In genomic region chr4:140092094-140092820, GRCh38 we compare ENCODE assay signal across 9 cellular contexts.
A peak's percentile ranks its signal among the peaks of the same experiment; 100 is the strongest.
DNase-seq lines count a peak whose midpoint lies in the region; ATAC-seq and TF ChIP-seq lines count a peak whose summit lies in the region.
"Had no signal": no experiment of that assay in that cellular context is flagged by ENCODE, and none has a peak within 500 bp of the region (broad histone marks: within the 10 kb centered on the region; RNA-seq: fewer than 3 reads in every experiment).

No MANE protein-coding gene starts in this region.

- no peaks in the 10 kb centered on the region for H3K9me3 Mint-ChIP-seq in activated CD4-positive, alpha-beta T cell treated with anti-CD3 and anti-CD28 coated beads for 36 hours (ENCODE audit: low read depth)
- H3K9me3 Mint-ChIP-seq: CD8-positive, alpha-beta T cell had no signal

- H3K9me3 ChIP-seq in tibial nerve, result no peaks in the 10 kb centered on the region

- ATAC-seq in activated CD4-positive, alpha-beta T cell treated with anti-CD3 and anti-CD28 coated beads for 36 hours, result no peak
- no peak for ATAC-seq in GM21786 (IDR thresholded peaks at IDR 0.05; ENCODE audit: unreplicated experiment)
- ATAC-seq in GM18511 (IDR thresholded peaks at IDR 0.05; ENCODE audit: unreplicated experiment), result no peak
- ATAC-seq: CD8-positive, alpha-beta T cell had no signal

- WGBS in tibial nerve, 2 donors, result 41% methylated on average over 23 of the region's 23 CpGs

- H3K27me3 Mint-ChIP-seq in activated CD4-positive, alpha-beta T cell treated with anti-CD3 and anti-CD28 coated beads for 36 hours, result peaks cover 4% of the 10 kb centered on the region

- no peaks in the 10 kb centered on the region for H3K36me3 ChIP-seq in tibial nerve

- no peak for TF ChIP-seq EP300 in tibial nerve (IDR thresholded peaks at IDR 0.05)

- H3K27ac ChIP-seq in tibial nerve, result peak overlapping the region; percentile 21 to 74 (median 49)

- H3K4me1 ChIP-seq in tibial nerve, result peaks cover 0 to 74% (median 34%) of the 10 kb centered on the region in 4 donors

- H3K36me3 Mint-ChIP-seq in activated CD4-positive, alpha-beta T cell treated with anti-CD3 and anti-CD28 coated beads for 36 hours (ENCODE audit: low read depth), result no peaks in the 10 kb centered on the region
- H3K36me3 Mint-ChIP-seq: CD8-positive, alpha-beta T cell had no signal

- POLR2A ChIA-PET in activated CD4-positive, alpha-beta T cell treated with anti-CD3 and anti-CD28 coated beads for 36 hours (lab: Charles Lee), result interaction anchor here (0.7 kb wide), 1 partner anchor 30 kb away, joined by 7 read pairs; no protein-coding TSS in a partner anchor

- peak; percentile 45 for DNase-seq in activated CD4-positive, alpha-beta T cell treated with anti-CD3 and anti-CD28 coated beads for 36 hours
- DNase-seq in activated CD4-positive, alpha-beta T cell treated with anti-CD3 and anti-CD28 coated beads, Interleukin-2, amount 50 U/mL, for 48 hours, result no peak
- DNase-seq in NCI-H69 (lab: John Stamatoyannopoulos, UW) (peak; percentile 95), dermis blood vessel endothelial cell (peak; percentile 48), medulla oblongata (ENCODE audit: extremely low spot score) (peak; percentile 54), tibial nerve (ENCODE audit: low spot score in 2 of 2) (no peak)

- H3K4me3 Mint-ChIP-seq in activated CD4-positive, alpha-beta T cell treated with anti-CD3 and anti-CD28 coated beads for 36 hours, result peak overlapping the region; percentile 13
- H3K4me3 Mint-ChIP-seq: CD8-positive, alpha-beta T cell had no signal

- TF ChIP-seq POLR2A in tibial nerve (IDR thresholded peaks at IDR 0.05), result no peak

- TF ChIP-seq CTCF in tibial nerve (IDR thresholded peaks at IDR 0.05), result no peak

- CTCF ChIA-PET in activated CD4-positive, alpha-beta T cell treated with anti-CD3 and anti-CD28 coated beads for 36 hours (lab: Charles Lee), result no interaction called here

- H3K4me3 ChIP-seq in tibial nerve, result peak overlapping the region in 3 of 4 donors; percentile 6 to 41 (median 21)

- peak overlapping the region; percentile 40 for H3K27ac Mint-ChIP-seq in activated CD4-positive, alpha-beta T cell treated with anti-CD3 and anti-CD28 coated beads for 36 hours
- H3K27ac Mint-ChIP-seq: CD8-positive, alpha-beta T cell had no signal

- H3K27me3 ChIP-seq in tibial nerve, result no peaks in the 10 kb centered on the region

- intact Hi-C loops in activated CD4-positive, alpha-beta T cell treated with anti-CD3 and anti-CD28 coated beads for 36 hours (cut with DNase I, micrococcal nuclease), result loop anchor here in 1 of 2 experiments (10.0 kb wide), 1 partner anchor 917 kb away; the partner anchor contains the start of gene ELF2

- H3K4me1 Mint-ChIP-seq in activated CD4-positive, alpha-beta T cell treated with anti-CD3 and anti-CD28 coated beads for 36 hours, result peaks cover 61% of the 10 kb centered on the region

Comparison
In these comparisons a context has a peak if more than half of its experiments do, and no peak if none do; other contexts are left out.
1. DNase-seq: peak in activated CD4-positive, alpha-beta T cell treated with anti-CD3 and anti-CD28 coated beads for 36 hours (single experiment), NCI-H69 (single experiment), dermis blood vessel endothelial cell (single experiment) and medulla oblongata (single experiment); none in activated CD4-positive, alpha-beta T cell treated with anti-CD3 and anti-CD28 coated beads, Interleukin-2, amount 50 U/mL, for 48 hours (0 of 2) and tibial nerve (0 of 2).